16 cellular contexts compared by ENCODE assay signal in the genomic region with DNA sequence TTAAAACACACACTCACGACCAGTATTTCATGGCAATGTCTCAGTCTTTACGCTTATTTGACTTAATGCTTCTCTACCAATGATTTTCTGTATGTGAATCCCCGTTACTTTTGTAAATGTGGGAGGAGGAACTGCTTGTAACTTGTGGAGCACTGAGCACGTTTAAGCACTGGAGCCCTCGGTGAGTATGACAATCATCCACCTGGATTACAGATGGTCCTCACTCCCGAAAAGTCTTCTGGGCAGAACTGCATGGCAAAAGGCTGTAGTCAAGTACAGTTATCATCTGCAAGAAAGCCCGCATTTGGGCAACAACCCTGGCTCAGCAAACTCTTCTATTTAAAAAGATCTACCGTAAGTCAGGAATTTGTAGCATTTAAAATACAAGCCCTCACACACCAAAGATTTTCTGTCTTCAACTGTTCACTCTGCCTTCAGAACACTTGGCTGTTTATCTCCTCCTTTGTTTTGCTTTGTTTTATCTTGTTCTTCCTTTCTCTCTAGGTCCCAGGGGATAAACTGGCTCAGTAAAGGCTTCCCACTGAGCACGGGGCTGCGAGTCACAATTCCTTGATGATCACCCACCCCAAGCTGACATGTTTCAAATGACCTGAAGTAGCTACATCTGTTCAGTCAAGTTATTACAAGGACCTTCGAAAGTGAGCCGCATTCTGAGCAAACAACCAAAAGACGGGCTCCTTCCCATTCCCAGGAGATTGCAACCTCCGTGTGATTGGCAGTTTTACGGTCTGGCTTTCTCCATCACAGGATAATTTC.
DNase-seq lines count a peak whose midpoint lies in the region; ATAC-seq and TF ChIP-seq lines count a peak whose summit lies in the region.
"Had no signal": no experiment of that assay in that cellular context is flagged by ENCODE, and none has a peak within 500 bp of the region (broad histone marks: within the 10 kb centered on the region; RNA-seq: fewer than 3 reads in every experiment).

No MANE protein-coding gene starts in this region.

- H3K9me3 ChIP-seq in A673 (ENCODE audit: low read depth, low read length, poor library complexity, severe bottlenecking): no peaks in the 10 kb centered on the region
- H3K9me3 ChIP-seq in iPS-20b (ENCODE audit: insufficient read depth, low read depth, low read length): no peaks in the 10 kb centered on the region
- H3K9me3 ChIP-seq: transverse colon had no signal

- H3K4me1 ChIP-seq in A673 (ENCODE audit: insufficient read depth, low read length, poor library complexity, severe bottlenecking) (peaks cover 15% of the 10 kb centered on the region), iPS-20b (ENCODE audit: insufficient read depth, low read length) (peaks cover 36% of the 10 kb centered on the region)
- H3K4me1 ChIP-seq: transverse colon had no signal

- no peak overlapping the region for H3K9ac ChIP-seq in iPS-20b (ENCODE audit: low read depth, low read length)

- BruUV-seq in A673 (replicated peaks; lab: Mats Ljungman, UMichigan): no TSS peak

- CTCF ChIA-PET in A673 (lab: Charles Lee) (no interaction called here), HEK293T (lab: Yijun Ruan, JAX) (no interaction called here)

- intact Hi-C loops in A673 (cut with micrococcal nuclease; ENCODE audit: unreplicated experiment): loop anchor here (5.0 kb wide), 1 partner anchor 99 kb away; no protein-coding TSS in a partner anchor

- POLR2A ChIA-PET in A673 (lab: Charles Lee; ENCODE audit: low non-redundant PET) (interaction anchor here (0.6 kb wide), 1 partner anchor 126 kb away, joined by 4 read pairs; no protein-coding TSS in a partner anchor), HEK293T (lab: Yijun Ruan, JAX) (no interaction called here)

- H3K4me3 ChIP-seq in A673 (ENCODE audit: low read depth, low read length, poor library complexity, severe bottlenecking) (peak overlapping the region; percentile 28), iPS-20b (ENCODE audit: low read length) (peak overlapping the region; percentile 1; the same call in 1 of the 2 replicates)
- H3K4me3 ChIP-seq: transverse colon had no signal

- H3K36me3 ChIP-seq in A673 (ENCODE audit: insufficient read depth, low read length, poor library complexity, severe bottlenecking) (no peaks in the 10 kb centered on the region), iPS-20b (ENCODE audit: insufficient read depth, low read depth, low read length) (no peaks in the 10 kb centered on the region)
- H3K36me3 ChIP-seq: transverse colon had no signal

- peak; percentile 92 for DNase-seq in A673 (ENCODE audit: low spot score)
- DNase-seq in HEK293T (ENCODE audit: extremely low spot score): peak; percentile 4
- peak; percentile 92 for DNase-seq in NCI-H69 (lab: John Stamatoyannopoulos, UW)
- no peak for DNase-seq in stimulated activated CD4-positive, alpha-beta T cell treated with anti-CD3 and anti-CD28 coated beads, Interleukin-4, amount 100 ng/mL, for 4 hours
- DNase-seq in DMS53 (lab: John Stamatoyannopoulos, UW): no peak
- no peak for DNase-seq in NCI-H2081 (lab: John Stamatoyannopoulos, UW)
- DNase-seq: activated CD4-positive, alpha-beta T cell treated with anti-CD3 and anti-CD28 coated beads for 36 hours; activated naive CD8-positive, alpha-beta T cell treated with anti-CD3 and anti-CD28 coated beads, Interleukin-2, amount 10 ng/mL, durations not matched to agents 7 days and 5 days; foreskin fibroblast; kidney glomerular epithelial cell; naive B cell; NCI-H1092; SW 1271; transverse colon had no signal

- ATAC-seq in GM21381 (IDR thresholded peaks at IDR 0.05; ENCODE audit: unreplicated experiment): no peak
- ATAC-seq: activated CD4-positive, alpha-beta T cell treated with anti-CD3 and anti-CD28 coated beads for 36 hours had no signal

- H3K27me3 ChIP-seq in A673 (replicated peaks; ENCODE audit: insufficient read depth, low read depth, low read length, poor library complexity): no peaks in the 10 kb centered on the region
- H3K27me3 ChIP-seq in iPS-20b (ENCODE audit: insufficient read depth, low read length): no peaks in the 10 kb centered on the region
- H3K27me3 ChIP-seq: transverse colon had no signal

- TF ChIP-seq CTCF in A673 (conservative IDR thresholded peaks at IDR 0.05; ENCODE audit: low read depth, low read length): no peak

- H3K27ac ChIP-seq in A673 (ENCODE audit: low read depth, low read length, poor library complexity, severe bottlenecking): peak overlapping the region; percentile 50
- no peak overlapping the region for H3K27ac ChIP-seq in iPS-20b (ENCODE audit: low read length)
- H3K27ac ChIP-seq: transverse colon had no signal

TF ChIP-seq in HEK293T, 16 proteins besides CTCF, POLR2A, EP300 and RAD21:
- TF ChIP-seq BHLHE40 (IDR thresholded peaks at IDR 0.05; ENCODE audit: borderline replicate concordance) (no peak), L3MBTL2 (conservative IDR thresholded peaks at IDR 0.05) (no peak)
- TF ChIP-seq, protein P1, sequence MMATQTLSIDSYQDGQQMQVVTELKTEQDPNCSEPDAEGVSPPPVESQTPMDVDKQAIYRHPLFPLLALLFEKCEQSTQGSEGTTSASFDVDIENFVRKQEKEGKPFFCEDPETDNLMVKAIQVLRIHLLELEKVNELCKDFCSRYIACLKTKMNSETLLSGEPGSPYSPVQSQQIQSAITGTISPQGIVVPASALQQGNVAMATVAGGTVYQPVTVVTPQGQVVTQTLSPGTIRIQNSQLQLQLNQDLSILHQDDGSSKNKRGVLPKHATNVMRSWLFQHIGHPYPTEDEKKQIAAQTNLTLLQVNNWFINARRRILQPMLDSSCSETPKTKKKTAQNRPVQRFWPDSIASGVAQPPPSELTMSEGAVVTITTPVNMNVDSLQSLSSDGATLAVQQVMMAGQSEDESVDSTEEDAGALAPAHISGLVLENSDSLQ (IDR thresholded peaks at IDR 0.05): peak; percentile 58

Comparison
In these comparisons a context has a peak if more than half of its experiments do, and no peak if none do; other contexts are left out.
1. DNase-seq: peak in A673 (single experiment), HEK293T (single experiment) and NCI-H69 (single experiment); none in stimulated activated CD4-positive, alpha-beta T cell treated with anti-CD3 and anti-CD28 coated beads, Interleukin-4, amount 100 ng/mL, for 4 hours (0 of 2), DMS53 (single experiment) and NCI-H2081 (0 of 2).